ENCODE assay signal across 20 cellular contexts in genomic region chr4:117692538-117692937, GRCh38.
"Had no signal": no experiment of that assay in that cellular context is flagged by ENCODE, and none has a peak within 500 bp of the region (broad histone marks: within the 10 kb centered on the region; RNA-seq: fewer than 3 reads in every experiment).

No MANE protein-coding gene starts in this region.

- ATAC-seq: activated CD4-positive, CD25-positive, alpha-beta regulatory T cell treated with anti-CD3 and anti-CD28 coated beads, Interleukin-2, amount 50 U/mL, for 24 hours; foreskin keratinocyte; left lung had no signal

- H3K27me3 Mint-ChIP-seq: stimulated activated naive CD8-positive, alpha-beta T cell treated with anti-CD3 and anti-CD28 coated beads, Interleukin-15, Interleukin-2, amounts not matched to agents 100 ng/mL and 50 ng/mL, for 24 hours had no signal

- H3K27ac Mint-ChIP-seq: stimulated activated naive CD8-positive, alpha-beta T cell treated with anti-CD3 and anti-CD28 coated beads, Interleukin-15, Interleukin-2, amounts not matched to agents 100 ng/mL and 50 ng/mL, for 24 hours had no signal

- H3K4me3 Mint-ChIP-seq: stimulated activated naive CD8-positive, alpha-beta T cell treated with anti-CD3 and anti-CD28 coated beads, Interleukin-15, Interleukin-2, amounts not matched to agents 100 ng/mL and 50 ng/mL, for 24 hours had no signal

- DNase-seq: activated CD8-positive, alpha-beta memory T cell treated with anti-CD3 and anti-CD28 coated beads for 24 hours; activated CD8-positive, alpha-beta memory T cell treated with anti-CD3 and anti-CD28 coated beads, Interleukin-2, amount 50 U/mL, for 48 hours; activated effector memory CD4-positive, alpha-beta T cell treated with anti-CD3 and anti-CD28 coated beads, Interleukin-2, amount 50 U/mL, for 16 hours; activated naive CD4-positive, alpha-beta T cell treated with anti-CD3 and anti-CD28 coated beads, Interleukin-2, amount 50 U/mL, for 16 hours; activated T-cell treated with anti-CD3 and anti-CD28 coated beads, Interleukin-2, amount 50 U/mL, for 48 hours; brain microvascular endothelial cell; central memory CD4-positive, alpha-beta T cell; dorsolateral prefrontal cortex; foreskin keratinocyte; head of caudate nucleus; left lung; midbrain; right lobe of liver; small intestine; stimulated activated CD4-positive, alpha-beta T cell treated with anti-CD3 and anti-CD28 coated beads, Interleukin-15, amount 100 ng/mL, for 24 hours; stimulated activated CD4-positive, alpha-beta T cell treated with anti-CD3 and anti-CD28 coated beads, Interleukin-2, amount 100 ng/mL, for 48 hours; transverse colon; uterus had no signal
